ENCODE assay signal across 8 cellular contexts in the genomic region with DNA sequence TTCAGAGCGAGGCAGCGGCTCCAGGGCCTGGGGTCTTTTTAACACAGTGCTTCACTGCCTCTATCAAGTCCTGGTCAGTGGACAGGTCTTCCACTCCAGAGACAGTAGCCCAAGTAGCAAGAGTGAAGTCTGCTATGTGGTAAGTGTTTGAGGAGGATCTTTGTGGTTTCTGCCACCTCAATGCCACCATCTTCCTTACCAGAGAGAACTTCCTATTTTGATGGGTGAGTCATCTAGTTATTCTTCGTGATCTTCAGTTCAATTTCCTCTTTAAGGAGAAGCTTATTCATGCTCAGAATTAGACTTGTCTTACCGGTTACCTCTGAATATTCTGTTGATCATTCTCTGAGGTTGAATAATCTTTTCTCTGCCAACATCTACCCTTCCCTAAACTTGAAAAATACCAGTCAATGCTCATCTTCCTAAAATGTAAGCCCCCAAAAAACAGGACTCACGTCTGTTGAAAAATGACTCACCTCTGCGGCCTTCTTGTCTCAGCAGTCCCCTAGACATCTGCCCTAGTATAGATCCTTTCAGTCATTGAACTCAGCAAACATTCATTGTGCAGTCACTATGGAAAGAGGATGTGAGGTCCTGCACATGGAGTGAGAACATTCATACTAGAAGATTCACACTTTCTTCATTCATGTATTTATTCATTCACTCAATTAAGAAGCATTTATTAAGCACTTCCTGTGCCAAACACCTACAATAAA. TPM values are rescaled to one million over a fixed set of nuclear protein-coding genes. Genes with fewer than 3 reads are reported as not detected.
DNase-seq lines count a peak whose midpoint lies in the region; ATAC-seq, FAIRE-seq and TF ChIP-seq lines count a peak whose summit lies in the region.

No MANE protein-coding gene starts in this region.

- BruUV-seq in PC-9 (replicated peaks; lab: Mats Ljungman, UMichigan): no TSS peak
- BruUV-seq in K562 (replicated peaks; lab: Mats Ljungman, UMichigan): no TSS peak

- no peaks in the 10 kb centered on the region for H3K27me3 ChIP-seq in CD4-positive, alpha-beta T cell (ENCODE audit: control insufficient read depth, insufficient read depth, low read length)
- no peaks in the 10 kb centered on the region for H3K27me3 ChIP-seq in PC-9 (ENCODE audit: insufficient read depth, low read depth)
- H3K27me3 ChIP-seq in K562 (ENCODE audit: control insufficient read depth in 2 of 2, insufficient read depth in 2 of 2, low read length in 2 of 2): peaks cover 4 to 11% of the 10 kb centered on the region in 2 experiments; a peak in 3 of 5 replicates

- FAIRE-seq in K562 (lab: Jason Lieb, UNC): peak; percentile 23

- no peaks in the 10 kb centered on the region for H3K9me2 ChIP-seq in PC-9 (ENCODE audit: insufficient read depth)

- peak in 3 of 10 experiments; percentile 14 to 29 (median 14) for DNase-seq in CD4-positive, alpha-beta T cell
- peak; percentile 25 for DNase-seq in H4 (ENCODE audit: low spot score)
- DNase-seq in PC-9: peak; percentile 35 to 96
- DNase-seq in K562 (ENCODE audit: extremely low read depth in 1 of 4, low spot score in 3 of 4): no peak
- DNase-seq in stimulated activated CD4-positive, alpha-beta T cell treated with anti-CD3 and anti-CD28 coated beads, Interleukin-2, amount 100 ng/mL, for 24 hours: peak; percentile 27 to 39
- no peak for DNase-seq in mesothelial cell of epicardium (ENCODE audit: low spot score in 2 of 2, unreplicated experiment in 2 of 2)
- DNase-seq in NCI-H446 treated with DMSO at 0.1 percent for 48 hours (lab: John Stamatoyannopoulos, UW): no peak

- H3K4me3 Mint-ChIP-seq in CD4-positive, alpha-beta T cell: peak overlapping the region; percentile 9
- H3K4me3 Mint-ChIP-seq in mesothelial cell of epicardium: no peak overlapping the region

- no peaks in the 10 kb centered on the region for H3K9me1 ChIP-seq in K562 (ENCODE audit: control insufficient read depth, insufficient read depth, low read length)

- CTCF ChIA-PET in CD4-positive, alpha-beta T cell (lab: Charles Lee): interaction anchor here (0.8 to 1.5 kb wide), 3 partner anchors 30 to 39 kb away, joined by 3 to 4 read pairs (median 4); no protein-coding TSS in a partner anchor
- CTCF ChIA-PET in PC-9 (lab: Charles Lee): no interaction called here
- CTCF ChIA-PET in K562 (lab: Yijun Ruan, JAX; ENCODE audit: low intra/inter-chr PET ratio): no interaction called here

- H3K9me3 ChIP-seq in CD4-positive, alpha-beta T cell (ENCODE audit: control insufficient read depth, low read length): no peaks in the 10 kb centered on the region
- H3K9me3 ChIP-seq in PC-9 (ENCODE audit: insufficient read depth, low read depth): peaks cover 13% of the 10 kb centered on the region
- no peaks in the 10 kb centered on the region for H3K9me3 ChIP-seq in K562 (replicated peaks; ENCODE audit: control insufficient read depth, insufficient read depth, low read depth, low read length)

- H3K79me2 ChIP-seq in PC-9 (ENCODE audit: low read depth): no peaks in the 10 kb centered on the region
- no peaks in the 10 kb centered on the region for H3K79me2 ChIP-seq in K562 (ENCODE audit: control insufficient read depth, insufficient read depth, low read length)

- no peak for TF ChIP-seq EP300 in K562 (IDR thresholded peaks at IDR 0.05; ENCODE audit: low read length)

- H3K4me1 ChIP-seq in PC-9 (replicated peaks; ENCODE audit: insufficient read depth) (peaks cover 26% of the 10 kb centered on the region), K562 (replicated peaks in 1 of 2; ENCODE audit: control insufficient read depth in 2 of 2, insufficient read depth in 2 of 2, low read length in 2 of 2) (no peaks in the 10 kb centered on the region; a peak in 1 of 5 replicates)

- no peak for TF ChIP-seq RAD21 in K562 (CRISPR knock-in tag; conservative IDR thresholded peaks at IDR 0.05 in 1 of 2, IDR thresholded peaks at IDR 0.05 in 1 of 2)

- peak overlapping the region; percentile 72 for H3K27ac Mint-ChIP-seq in CD4-positive, alpha-beta T cell
- no peak overlapping the region for H3K27ac Mint-ChIP-seq in mesothelial cell of epicardium

- H4K20me1 ChIP-seq in PC-9 (ENCODE audit: insufficient read depth): no peaks in the 10 kb centered on the region
- no peaks in the 10 kb centered on the region for H4K20me1 ChIP-seq in K562 (replicated peaks; ENCODE audit: control insufficient read depth, insufficient read depth, low read length)

- H3K4me2 ChIP-seq in PC-9: peak overlapping the region; percentile 63
- no peak overlapping the region for H3K4me2 ChIP-seq in K562 (ENCODE audit: insufficient read depth, low read length)

- no peaks in the 10 kb centered on the region for H3K9me3 Mint-ChIP-seq in CD4-positive, alpha-beta T cell
- H3K9me3 Mint-ChIP-seq in mesothelial cell of epicardium: no peaks in the 10 kb centered on the region

- H3K4me3 ChIP-seq in PC-9 (peak overlapping the region; percentile 12; the same call in 1 of the 2 replicates), K562 (no peak overlapping the region)

- no peak overlapping the region for H3K9ac ChIP-seq in K562 (ENCODE audit: insufficient read depth in 1 of 2, low read depth in 2 of 2, low read length in 2 of 2)

- no peaks in the 10 kb centered on the region for H3K36me3 Mint-ChIP-seq in CD4-positive, alpha-beta T cell (ENCODE audit: low read depth)
- no peaks in the 10 kb centered on the region for H3K36me3 Mint-ChIP-seq in mesothelial cell of epicardium

- H3F3A ChIP-seq in PC-9 (ENCODE audit: insufficient read depth, low read depth): peaks cover 26% of the 10 kb centered on the region

- TF ChIP-seq CTCF in CD4-positive, alpha-beta T cell (IDR thresholded peaks at IDR 0.05): no peak
- TF ChIP-seq CTCF in PC-9 (conservative IDR thresholded peaks at IDR 0.05) (no peak), K562 (IDR thresholded peaks at IDR 0.05 in 2 of 3, conservative IDR thresholded peaks at IDR 0.05 in 1 of 3; ENCODE audit: insufficient read depth in 2 of 3, low read depth in 1 of 3, low read length in 3 of 3) (no peak), mesothelial cell of epicardium (IDR thresholded peaks at IDR 0.05; ENCODE audit: unreplicated experiment) (no peak)

- H3K36me3 ChIP-seq in PC-9 (ENCODE audit: low read depth): no peaks in the 10 kb centered on the region
- H3K36me3 ChIP-seq in K562 (ENCODE audit: control insufficient read depth, insufficient read depth, low read length): no peaks in the 10 kb centered on the region

- intact Hi-C loops in CD4-positive, alpha-beta T cell (cut with DNase I, micrococcal nuclease): loop anchor here in 1 of 2 experiments (2.0 kb wide), 1 partner anchor 29 kb away; no protein-coding TSS in a partner anchor
- intact Hi-C loops in PC-9 (cut with micrococcal nuclease; ENCODE audit: unreplicated experiment) (loop anchor here (1.0 kb wide), 1 partner anchor 27 kb away; no protein-coding TSS in a partner anchor), K562 (cut with micrococcal nuclease) (no loop called here)

- 0% methylated on average over 6 of the region's 6 CpGs for WGBS in K562 (ENCODE audit: insufficient coverage, low coverage, missing lambda C conversion rate)

- H3K27ac ChIP-seq in CD4-positive, alpha-beta T cell (ENCODE audit: low read depth, low read length): no peak overlapping the region
- peak overlapping the region; percentile 72 for H3K27ac ChIP-seq in PC-9
- H3K27ac ChIP-seq in K562 (ENCODE audit: extremely low read depth, low read depth, low read length): no peak overlapping the region

- in situ Hi-C loops in K562 (cut with MboI): no loop called here

- TF ChIP-seq POLR2A in K562 (conservative IDR thresholded peaks at IDR 0.05): no peak

- no peaks in the 10 kb centered on the region for H3K27me3 Mint-ChIP-seq in CD4-positive, alpha-beta T cell
- no peaks in the 10 kb centered on the region for H3K27me3 Mint-ChIP-seq in mesothelial cell of epicardium (ENCODE audit: low read depth)

- H3K4me1 Mint-ChIP-seq in CD4-positive, alpha-beta T cell (ENCODE audit: low read depth): peaks cover 26% of the 10 kb centered on the region
- peaks cover 10% of the 10 kb centered on the region for H3K4me1 Mint-ChIP-seq in mesothelial cell of epicardium

- ATAC-seq in CD4-positive, alpha-beta T cell (ENCODE audit: poor library complexity): peak; percentile 87
- ATAC-seq in K562 (no peak), GM18870 (IDR thresholded peaks at IDR 0.05; ENCODE audit: unreplicated experiment) (no peak)

- POLR2A ChIA-PET in CD4-positive, alpha-beta T cell (lab: Charles Lee): interaction anchor here (0.6 to 1.0 kb wide), 3 partner anchors 11 to 534 kb away, joined by 3 to 8 read pairs (median 3); partner anchors contain the start of gene BCL6
- POLR2A ChIA-PET in PC-9 (lab: Charles Lee; ENCODE audit: unreplicated experiment): interaction anchor here (0.7 kb wide), 1 partner anchor 833 kb away, joined by 4 read pairs; no protein-coding TSS in a partner anchor
- POLR2A ChIA-PET in K562 (lab: Yijun Ruan, JAX): no interaction called here

- H2AFZ ChIP-seq in PC-9 (peak overlapping the region; percentile 63; the same call in 1 of the 2 replicates), K562 (ENCODE audit: low read depth, low read length) (no peak overlapping the region)

TF ChIP-seq in K562, 482 proteins besides CTCF, POLR2A, EP300 and RAD21 (continues in another document):
- no peak for TF ChIP-seq EHMT2 (IDR thresholded peaks at IDR 0.05)
- peak; percentile 68 for TF ChIP-seq FOSL1 (tag; conservative IDR thresholded peaks at IDR 0.05)

RNA-seq across cellular contexts. Expression of gene BCL6, which starts 32.2 kb away (rescaled TPM):
- total RNA-seq in CD4-positive, alpha-beta T cell: 10 to 100 TPM; 76.6 to 79.6 TPM
- 5.8 and 9.0 TPM in 2 replicates for total RNA-seq in H4 (2014; rRNA removed; shearing (Covaris generic))
- 37.1 and 42.2 TPM in 2 replicates for total RNA-seq in PC-9 (2021)
- 13.3 and 20.6 TPM in 2 replicates for total RNA-seq in K562 (2011; cell fraction: chromatin; rRNA removed; ENCODE audit: low replicate concordance)
- 9.1 and 10.0 TPM in 2 replicates for total RNA-seq in K562 (2011; cell fraction: nucleolus; rRNA removed)
- 14.6 and 28.6 TPM in 2 replicates for total RNA-seq in K562 (2011; cell fraction: nucleoplasm; rRNA removed)
- total RNA-seq in K562 (2014; rRNA removed): 0.64 and 1.3 TPM in 2 replicates
- total RNA-seq in K562 (2014; rRNA removed; fragmentation: Illumina TruSeq; extraction: Trizol): 1.4 and 1.6 TPM in 2 replicates
- 0.94 and 0.98 TPM in 2 replicates for total RNA-seq in K562 (2015; rRNA removed; fragmentation: Illumina TruSeq; extraction: Trizol)
- 2.4 and 3.5 TPM in 2 replicates for total RNA-seq in K562 (2021)
- 3.4 and 8.7 TPM in 2 replicates for polyA plus RNA-seq in K562 (2011; rRNA removed)
- polyA plus RNA-seq in K562 (2011; cell fraction: cytosol; rRNA removed): 0.98 and 3.2 TPM in 2 replicates
- polyA plus RNA-seq in K562 (2011; cell fraction: nucleus; rRNA removed): 21.7 and 44.7 TPM in 2 replicates
- polyA plus RNA-seq in K562 (2012): 5.8 and 17.3 TPM in 2 replicates
- 2.6 and 2.8 TPM in 2 replicates for polyA plus RNA-seq in K562 (2014; fragmentation: Illumina TruSeq; extraction: Trizol)
- polyA plus RNA-seq in K562 (2014; fragmentation: Nextera tagmentation; extraction: Ambion mirVana): under 1 TPM; 0.08 to 0.23 TPM
- 2.5 and 2.8 TPM in 2 replicates for polyA plus RNA-seq in K562 (2014; rRNA removed)
- 3.9 and 5.7 TPM in 2 replicates for polyA minus RNA-seq in K562 (2011; rRNA and poly(A)+ RNA removed)
- 0.48 and 0.91 TPM in 2 replicates for polyA minus RNA-seq in K562 (2011; cell fraction: cytosol; rRNA and poly(A)+ RNA removed)
- polyA minus RNA-seq in K562 (2011; cell fraction: nucleus; rRNA and poly(A)+ RNA removed): 3.8 and 5.6 TPM in 2 replicates
- total RNA-seq in mesothelial cell of epicardium: 29.2 to 32.7 TPM (median 30.6 TPM) in 3 replicates

Comparison
In these comparisons a context has a peak if more than half of its experiments do, and no peak if none do; other contexts are left out.
1. DNase-seq: peak in H4 (single experiment), PC-9 (2 of 2) and stimulated activated CD4-positive, alpha-beta T cell treated with anti-CD3 and anti-CD28 coated beads, Interleukin-2, amount 100 ng/mL, for 24 hours (2 of 2); none in K562 (0 of 4), mesothelial cell of epicardium (0 of 2) and NCI-H446 treated with DMSO at 0.1 percent for 48 hours (single experiment).